In the genomic region with DNA sequence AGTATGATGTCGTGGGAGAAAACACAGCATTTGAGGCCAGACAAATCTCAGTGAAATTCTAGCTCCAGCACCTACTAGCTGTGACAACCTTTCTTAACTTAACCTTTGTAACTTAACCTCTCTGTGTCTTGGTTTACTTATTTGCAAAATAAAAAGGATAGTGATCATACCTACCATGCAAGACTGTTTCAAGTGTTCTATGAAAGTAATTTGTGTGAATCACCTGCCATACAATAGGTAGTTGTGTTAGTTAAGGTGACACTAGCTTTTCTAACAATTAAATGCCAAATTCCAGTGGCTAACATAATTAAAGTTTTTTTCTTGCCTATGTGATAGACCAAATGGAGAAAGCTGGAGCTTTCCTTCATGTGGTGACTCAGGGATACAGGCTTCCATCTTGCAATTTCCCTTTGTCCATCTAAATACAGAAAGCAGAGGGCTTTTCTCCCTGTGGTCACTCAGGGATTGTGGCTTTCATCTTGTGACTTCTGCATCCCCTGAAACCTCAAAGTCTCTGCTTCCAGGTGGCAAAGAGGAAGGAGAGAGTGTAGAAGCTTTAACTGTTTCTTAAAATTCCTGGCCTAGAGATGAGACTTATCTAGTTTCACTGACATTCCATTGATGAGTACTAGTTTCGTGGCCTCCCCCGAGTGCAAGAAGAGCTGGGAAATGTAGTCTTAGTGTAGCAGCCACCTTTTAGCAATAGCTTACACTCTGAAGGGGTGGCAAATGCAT, we compare ENCODE assay signal across 21 cellular contexts.
DNase-seq lines count a peak whose midpoint lies in the region; ATAC-seq and TF ChIP-seq lines count a peak whose summit lies in the region.
"Had no signal": no experiment of that assay in that cellular context is flagged by ENCODE, and none has a peak within 500 bp of the region (broad histone marks: within the 10 kb centered on the region; RNA-seq: fewer than 3 reads in every experiment).

No MANE protein-coding gene starts in this region.

- ATAC-seq in stimulated activated naive CD8-positive, alpha-beta T cell treated with anti-CD3 and anti-CD28 coated beads, Interleukin-15, Interleukin-2, amounts not matched to agents 100 U/mL and 50 U/mL, for 24 hours = no peak
- ATAC-seq: gastrocnemius medialis, left colon, T-helper 17 cell had no signal

- no peak for TF ChIP-seq CTCF in SK-N-SH (IDR thresholded peaks at IDR 0.05)

- peaks cover 2% of the 10 kb centered on the region for H3K27me3 Mint-ChIP-seq in stimulated activated naive CD8-positive, alpha-beta T cell treated with anti-CD3 and anti-CD28 coated beads, Interleukin-15, Interleukin-2, amounts not matched to agents 100 ng/mL and 50 ng/mL, for 24 hours
- H3K27me3 Mint-ChIP-seq: CD4-positive, alpha-beta T cell; T-helper 17 cell had no signal

- no peak for TF ChIP-seq RAD21 in SK-N-SH (IDR thresholded peaks at IDR 0.05; ENCODE audit: low read length)

- H3K36me3 ChIP-seq in SK-N-SH (replicated peaks in 1 of 2; ENCODE audit: control insufficient read depth in 1 of 2, insufficient read depth in 2 of 2, low read length in 1 of 2) (no peaks in the 10 kb centered on the region), HAP-1 (replicated peaks) (no peaks in the 10 kb centered on the region)
- H3K36me3 ChIP-seq: gastrocnemius medialis, thoracic aorta had no signal

- H3K4me1 ChIP-seq in SK-N-SH (ENCODE audit: control insufficient read depth in 1 of 2, insufficient read depth in 2 of 2, low read depth in 1 of 2, low read length in 1 of 2) (no peaks in the 10 kb centered on the region), HAP-1 (no peaks in the 10 kb centered on the region)
- H3K4me1 ChIP-seq: gastrocnemius medialis had no signal

- no peaks in the 10 kb centered on the region for H3K9me2 ChIP-seq in SK-N-SH

- peaks cover 3% of the 10 kb centered on the region for H3F3A ChIP-seq in SK-N-SH (replicated peaks; ENCODE audit: insufficient read depth)

- peaks cover 5% of the 10 kb centered on the region for H3K4me1 Mint-ChIP-seq in stimulated activated naive CD8-positive, alpha-beta T cell treated with anti-CD3 and anti-CD28 coated beads, Interleukin-15, Interleukin-2, amounts not matched to agents 100 ng/mL and 50 ng/mL, for 24 hours (ENCODE audit: low read depth)

- no peak for TF ChIP-seq EP300 in SK-N-SH (IDR thresholded peaks at IDR 0.05; ENCODE audit: borderline replicate concordance in 1 of 2, low read depth in 1 of 2, low read length in 1 of 2)

- H3K79me2 ChIP-seq in SK-N-SH (ENCODE audit: insufficient read depth) = no peaks in the 10 kb centered on the region

- H3K4me2 ChIP-seq in SK-N-SH = no peak overlapping the region

- no peak overlapping the region for H3K27ac ChIP-seq in SK-N-SH (ENCODE audit: low read depth in 2 of 2, low read length in 1 of 2)
- H3K27ac ChIP-seq: gastrocnemius medialis, thoracic aorta had no signal

- no peak for DNase-seq in stimulated activated naive CD8-positive, alpha-beta T cell treated with anti-CD3 and anti-CD28 coated beads, Interleukin-15, Interleukin-2, amounts not matched to agents 100 U/mL and 50 U/mL, for 24 hours
- no peak for DNase-seq in SK-N-SH
- peak; percentile 56 for DNase-seq in glomerular visceral epithelial cell (ENCODE audit: extremely low spot score)
- DNase-seq in NCI-H2196 (lab: John Stamatoyannopoulos, UW; ENCODE audit: unreplicated experiment) = no peak
- DNase-seq in NCI-H510A (lab: John Stamatoyannopoulos, UW) = no peak
- no peak for DNase-seq in HAP-1 (ENCODE audit: low spot score in 2 of 2)
- DNase-seq in NCI-H748 (lab: John Stamatoyannopoulos, UW; ENCODE audit: unreplicated experiment) = no peak
- DNase-seq: activated CD8-positive, alpha-beta memory T cell treated with anti-CD3 and anti-CD28 coated beads for 24 hours; amniotic stem cell; caudate nucleus; CD4-positive, alpha-beta T cell; DMS79; gastrocnemius medialis; left colon; NCI-H1417 treated with DMSO at 0.1 percent for 48 hours; NCI-H69; SIG-M5; stimulated activated CD4-positive, alpha-beta T cell treated with anti-CD3 and anti-CD28 coated beads, Interleukin-15, amount 100 ng/mL, for 24 hours; T-helper 17 cell had no signal

- H3K27ac Mint-ChIP-seq in stimulated activated naive CD8-positive, alpha-beta T cell treated with anti-CD3 and anti-CD28 coated beads, Interleukin-15, Interleukin-2, amounts not matched to agents 100 ng/mL and 50 ng/mL, for 24 hours = peak overlapping the region; percentile 4
- H3K27ac Mint-ChIP-seq: CD4-positive, alpha-beta T cell; T-helper 17 cell had no signal

- no peaks in the 10 kb centered on the region for H3K36me3 Mint-ChIP-seq in stimulated activated naive CD8-positive, alpha-beta T cell treated with anti-CD3 and anti-CD28 coated beads, Interleukin-15, Interleukin-2, amounts not matched to agents 100 ng/mL and 50 ng/mL, for 24 hours (ENCODE audit: low read depth)

- H3K4me3 Mint-ChIP-seq in stimulated activated naive CD8-positive, alpha-beta T cell treated with anti-CD3 and anti-CD28 coated beads, Interleukin-15, Interleukin-2, amounts not matched to agents 100 ng/mL and 50 ng/mL, for 24 hours = no peak overlapping the region
- H3K4me3 Mint-ChIP-seq: CD4-positive, alpha-beta T cell; T-helper 17 cell had no signal

- H3K9me3 ChIP-seq in SK-N-SH = no peaks in the 10 kb centered on the region
- H3K9me3 ChIP-seq in HAP-1 = no peaks in the 10 kb centered on the region
- H3K9me3 ChIP-seq: gastrocnemius medialis, thoracic aorta had no signal

- no peak overlapping the region for H3K9ac ChIP-seq in SK-N-SH

- WGBS in SK-N-SH (ENCODE audit: low lambda C conversion rate) = 61% methylated on average over 3 of the region's 3 CpGs

- H3K27me3 ChIP-seq in SK-N-SH (ENCODE audit: insufficient read depth) (no peaks in the 10 kb centered on the region), HAP-1 (ENCODE audit: low read depth) (0 out of 2 replicates have a peak, but pooled peaks cover 2% of the 10 kb centered on the region)
- H3K27me3 ChIP-seq: gastrocnemius medialis had no signal

- CTCF ChIA-PET in SK-N-SH (lab: Yijun Ruan, JAX) = interaction anchor here (0.8 to 2.9 kb wide), 2 partner anchors 10 to 13 kb away, joined by 3 to 18 read pairs; no protein-coding TSS in a partner anchor

- no peaks in the 10 kb centered on the region for H4K20me1 ChIP-seq in SK-N-SH (ENCODE audit: insufficient read depth)

- H2AFZ ChIP-seq in SK-N-SH (ENCODE audit: low read depth) = peak overlapping the region; percentile 49; the same call in 1 of the 2 replicates

- POLR2A ChIA-PET in SK-N-SH (lab: Yijun Ruan, JAX) = no interaction called here

- no peaks in the 10 kb centered on the region for H3K9me3 Mint-ChIP-seq in stimulated activated naive CD8-positive, alpha-beta T cell treated with anti-CD3 and anti-CD28 coated beads, Interleukin-15, Interleukin-2, amounts not matched to agents 100 ng/mL and 50 ng/mL, for 24 hours
- H3K9me3 Mint-ChIP-seq: CD4-positive, alpha-beta T cell had no signal

- in situ Hi-C loops in HAP-1 (cut with MboI; ENCODE audit: low sequenced_read_pairs) = no loop called here

- H3K4me3 ChIP-seq in SK-N-SH (ENCODE audit: low read depth in 2 of 2, low read length in 1 of 2) (no peak overlapping the region), HAP-1 (no peak overlapping the region)
- H3K4me3 ChIP-seq: gastrocnemius medialis, thoracic aorta had no signal

TF ChIP-seq in SK-N-SH, 30 proteins besides CTCF, POLR2A, EP300 and RAD21:
- TF ChIP-seq NFIC (IDR thresholded peaks at IDR 0.05; ENCODE audit: borderline replicate concordance) (no peak), EZH2phosphoT487 (IDR thresholded peaks at IDR 0.05; ENCODE audit: borderline replicate concordance, low read depth) (no peak), ELF1 (IDR thresholded peaks at IDR 0.05) (no peak), NRF1 (IDR thresholded peaks at IDR 0.05; ENCODE audit: low read depth, low read length) (no peak), RXRA (IDR thresholded peaks at IDR 0.05; ENCODE audit: borderline replicate concordance, low read depth) (no peak), TCF12 (IDR thresholded peaks at IDR 0.05) (no peak)
- TF ChIP-seq, protein P1, sequence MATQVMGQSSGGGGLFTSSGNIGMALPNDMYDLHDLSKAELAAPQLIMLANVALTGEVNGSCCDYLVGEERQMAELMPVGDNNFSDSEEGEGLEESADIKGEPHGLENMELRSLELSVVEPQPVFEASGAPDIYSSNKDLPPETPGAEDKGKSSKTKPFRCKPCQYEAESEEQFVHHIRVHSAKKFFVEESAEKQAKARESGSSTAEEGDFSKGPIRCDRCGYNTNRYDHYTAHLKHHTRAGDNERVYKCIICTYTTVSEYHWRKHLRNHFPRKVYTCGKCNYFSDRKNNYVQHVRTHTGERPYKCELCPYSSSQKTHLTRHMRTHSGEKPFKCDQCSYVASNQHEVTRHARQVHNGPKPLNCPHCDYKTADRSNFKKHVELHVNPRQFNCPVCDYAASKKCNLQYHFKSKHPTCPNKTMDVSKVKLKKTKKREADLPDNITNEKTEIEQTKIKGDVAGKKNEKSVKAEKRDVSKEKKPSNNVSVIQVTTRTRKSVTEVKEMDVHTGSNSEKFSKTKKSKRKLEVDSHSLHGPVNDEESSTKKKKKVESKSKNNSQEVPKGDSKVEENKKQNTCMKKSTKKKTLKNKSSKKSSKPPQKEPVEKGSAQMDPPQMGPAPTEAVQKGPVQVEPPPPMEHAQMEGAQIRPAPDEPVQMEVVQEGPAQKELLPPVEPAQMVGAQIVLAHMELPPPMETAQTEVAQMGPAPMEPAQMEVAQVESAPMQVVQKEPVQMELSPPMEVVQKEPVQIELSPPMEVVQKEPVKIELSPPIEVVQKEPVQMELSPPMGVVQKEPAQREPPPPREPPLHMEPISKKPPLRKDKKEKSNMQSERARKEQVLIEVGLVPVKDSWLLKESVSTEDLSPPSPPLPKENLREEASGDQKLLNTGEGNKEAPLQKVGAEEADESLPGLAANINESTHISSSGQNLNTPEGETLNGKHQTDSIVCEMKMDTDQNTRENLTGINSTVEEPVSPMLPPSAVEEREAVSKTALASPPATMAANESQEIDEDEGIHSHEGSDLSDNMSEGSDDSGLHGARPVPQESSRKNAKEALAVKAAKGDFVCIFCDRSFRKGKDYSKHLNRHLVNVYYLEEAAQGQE (IDR thresholded peaks at IDR 0.05; ENCODE audit: low read depth, low read length) = no peak
- TF ChIP-seq, protein P2, sequence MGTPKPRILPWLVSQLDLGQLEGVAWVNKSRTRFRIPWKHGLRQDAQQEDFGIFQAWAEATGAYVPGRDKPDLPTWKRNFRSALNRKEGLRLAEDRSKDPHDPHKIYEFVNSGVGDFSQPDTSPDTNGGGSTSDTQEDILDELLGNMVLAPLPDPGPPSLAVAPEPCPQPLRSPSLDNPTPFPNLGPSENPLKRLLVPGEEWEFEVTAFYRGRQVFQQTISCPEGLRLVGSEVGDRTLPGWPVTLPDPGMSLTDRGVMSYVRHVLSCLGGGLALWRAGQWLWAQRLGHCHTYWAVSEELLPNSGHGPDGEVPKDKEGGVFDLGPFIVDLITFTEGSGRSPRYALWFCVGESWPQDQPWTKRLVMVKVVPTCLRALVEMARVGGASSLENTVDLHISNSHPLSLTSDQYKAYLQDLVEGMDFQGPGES (IDR thresholded peaks at IDR 0.05; ENCODE audit: low read depth, low read length) = no peak
- TF ChIP-seq, protein P3, sequence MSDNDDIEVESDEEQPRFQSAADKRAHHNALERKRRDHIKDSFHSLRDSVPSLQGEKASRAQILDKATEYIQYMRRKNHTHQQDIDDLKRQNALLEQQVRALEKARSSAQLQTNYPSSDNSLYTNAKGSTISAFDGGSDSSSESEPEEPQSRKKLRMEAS (IDR thresholded peaks at IDR 0.05; ENCODE audit: low read depth) = no peak
